8 cellular contexts compared by ENCODE assay signal in the genomic region with DNA sequence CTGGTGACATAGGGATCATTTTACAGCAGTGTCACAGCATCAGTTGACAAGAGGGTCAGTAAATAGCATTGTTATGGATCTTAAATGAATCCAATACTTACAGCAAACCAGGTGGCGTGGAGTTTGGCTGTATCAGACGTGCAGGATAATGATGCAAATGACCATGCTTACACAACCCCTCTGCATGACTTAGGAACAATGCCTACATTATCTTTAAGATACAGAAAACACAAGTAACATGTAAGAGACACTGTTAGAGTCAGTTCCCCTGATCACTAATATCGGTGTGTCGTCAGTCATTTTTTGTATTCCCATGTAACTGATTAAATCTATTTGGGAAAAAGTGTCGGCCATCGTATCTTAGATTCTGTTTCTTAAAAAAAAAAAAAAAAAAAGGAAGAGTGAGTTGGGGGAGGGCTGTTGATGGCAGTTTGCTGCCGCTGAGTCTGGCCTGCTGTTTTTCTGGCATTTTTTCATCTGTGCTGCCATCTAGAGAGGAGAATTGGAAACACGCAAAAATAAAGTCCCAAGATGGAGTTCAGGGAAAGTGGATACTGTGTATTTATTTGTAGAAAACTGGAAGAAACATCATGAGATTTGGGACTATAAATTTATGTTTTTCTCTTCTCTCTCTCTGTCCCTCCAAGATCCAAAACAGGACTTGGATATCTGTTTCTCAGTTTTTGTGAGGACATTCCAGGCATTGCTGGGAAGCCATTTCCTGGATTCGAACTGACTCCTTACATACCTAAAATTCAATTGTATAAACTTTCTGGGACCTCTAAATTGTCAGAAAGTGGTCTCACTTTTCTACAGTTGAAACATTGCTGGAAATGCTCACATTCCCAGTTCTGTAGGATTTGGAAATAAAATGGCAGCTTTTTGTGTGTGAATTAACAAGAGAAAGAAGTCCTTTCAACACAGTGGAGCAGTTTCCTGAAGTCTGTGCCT.
A peak's percentile ranks its signal among the peaks of the same experiment; 100 is the strongest.
DNase-seq lines count a peak whose midpoint lies in the region; ATAC-seq, FAIRE-seq and TF ChIP-seq lines count a peak whose summit lies in the region.

No MANE protein-coding gene starts in this region.

- POLR2A ChIA-PET in Caco-2 (lab: Charles Lee), result interaction anchor here (0.6 to 1.7 kb wide), 2 partner anchors 68 to 151 kb away, joined by 3 read pairs; a partner anchor contains a TSS
- POLR2A ChIA-PET in activated CD4-positive, alpha-beta memory T cell treated with anti-CD3 and anti-CD28 coated beads for 36 hours (lab: Charles Lee), result interaction anchor here (0.9 to 1.2 kb wide), 2 partner anchors 68 to 167 kb away, joined by 3 to 5 read pairs; a partner anchor contains a TSS

- H3K4me1 ChIP-seq in Caco-2, result peaks cover 35% of the 10 kb centered on the region
- H3K4me1 ChIP-seq in aorta (ENCODE audit: control insufficient read depth in 1 of 2, insufficient read depth in 2 of 2, low read length in 2 of 2), result no peaks in the 10 kb centered on the region

- CTCF ChIA-PET in Caco-2 (lab: Charles Lee), result interaction anchor here (2.3 kb wide), 1 partner anchor 167 kb away, joined by 14 read pairs; no protein-coding TSS in a partner anchor
- CTCF ChIA-PET in activated CD4-positive, alpha-beta memory T cell treated with anti-CD3 and anti-CD28 coated beads for 36 hours (lab: Charles Lee), result interaction anchor here (0.6 to 5.1 kb wide), 17 partner anchors 13 to 391 kb away, joined by 3 to 111 read pairs (median 9); a partner anchor contains a TSS

- 20 to 26% methylated on average over 9 of the region's 9 CpGs for WGBS in aorta, 2 donors

- H3K9me3 ChIP-seq in Caco-2 (no peaks in the 10 kb centered on the region), aorta (ENCODE audit: control insufficient read depth, low read length) (no peaks in the 10 kb centered on the region)

- peak; percentile 63 to 74 for DNase-seq in Caco-2
- DNase-seq in GM19239 (ENCODE audit: insufficient read length, low spot score), result peak; percentile 24
- DNase-seq in NCI-H510A treated with DMSO at 0.1 percent for 48 hours (lab: John Stamatoyannopoulos, UW), result peak; percentile 64
- DNase-seq in activated CD4-positive, alpha-beta memory T cell treated with anti-CD3 and anti-CD28 coated beads for 36 hours, result peak; percentile 37
- peak; percentile 90 for DNase-seq in fibroblast of pulmonary artery (ENCODE audit: low read depth)
- DNase-seq in natural killer cell, result no peak
- DNase-seq in aorta, result peak in 1 of 2 donors; percentile 55

- H3K4me3 Mint-ChIP-seq in Caco-2 (ENCODE audit: unreplicated experiment) (no peak overlapping the region), natural killer cell (no peak overlapping the region)
- H3K4me3 Mint-ChIP-seq in activated CD4-positive, alpha-beta memory T cell treated with anti-CD3 and anti-CD28 coated beads for 36 hours, result no peak overlapping the region

- peaks cover 5% of the 10 kb centered on the region for H3K36me3 Mint-ChIP-seq in Caco-2 (ENCODE audit: insufficient read depth, unreplicated experiment)
- no peaks in the 10 kb centered on the region for H3K36me3 Mint-ChIP-seq in activated CD4-positive, alpha-beta memory T cell treated with anti-CD3 and anti-CD28 coated beads for 36 hours
- H3K36me3 Mint-ChIP-seq in natural killer cell, result no peaks in the 10 kb centered on the region

- ATAC-seq in HG03432 (IDR thresholded peaks at IDR 0.05; ENCODE audit: unreplicated experiment) (peak; percentile 86), natural killer cell (peak; percentile 85 to 89 (median 89)), aorta (ENCODE audit: low FRiP score) (peak; percentile 94)

- H3K9me3 Mint-ChIP-seq in Caco-2 (ENCODE audit: unreplicated experiment) (no peaks in the 10 kb centered on the region), natural killer cell (no peaks in the 10 kb centered on the region)
- no peaks in the 10 kb centered on the region for H3K9me3 Mint-ChIP-seq in activated CD4-positive, alpha-beta memory T cell treated with anti-CD3 and anti-CD28 coated beads for 36 hours

- 0 out of 2 replicates have a peak, but pooled peaks cover 2% of the 10 kb centered on the region for H3K36me3 ChIP-seq in Caco-2 (ENCODE audit: control insufficient read depth, insufficient read depth, low read length)
- H3K36me3 ChIP-seq in aorta (ENCODE audit: control insufficient read depth in 1 of 2, insufficient read depth in 2 of 2, low read length in 1 of 2), result no peaks in the 10 kb centered on the region

- peak overlapping the region in 1 of 2 donors; percentile 48 for H3K27ac ChIP-seq in aorta (ENCODE audit: low read depth in 1 of 2, low read length in 2 of 2)

- intact Hi-C loops in Caco-2 (cut with micrococcal nuclease; ENCODE audit: unreplicated experiment), result loop anchor here (1.0 to 2.0 kb wide), 3 partner anchors 69 to 168 kb away; no protein-coding TSS in a partner anchor
- intact Hi-C loops in activated CD4-positive, alpha-beta memory T cell treated with anti-CD3 and anti-CD28 coated beads for 36 hours (cut with micrococcal nuclease), result loop anchor here (1.0 to 5.0 kb wide), 4 partner anchors 22 to 285 kb away; a partner anchor contains a TSS
- intact Hi-C loops in natural killer cell (cut with micrococcal nuclease), result loop anchor here (1.0 kb wide), 1 partner anchor 168 kb away; no protein-coding TSS in a partner anchor
- intact Hi-C loops in aorta (cut with DNase I), result loop anchor here (1.0 to 10.0 kb wide), 7 partner anchors 35 to 432 kb away; no protein-coding TSS in a partner anchor

- BruUV-seq in Caco-2 (replicated peaks; lab: Mats Ljungman, UMichigan), result no TSS peak

- TF ChIP-seq CTCF in Caco-2 (IDR thresholded peaks at IDR 0.05; ENCODE audit: insufficient read depth in 1 of 2, low read depth in 1 of 2, low read length in 1 of 2, severe bottlenecking in 1 of 2, unreplicated experiment in 1 of 2) (peak; percentile 66 to 69), fibroblast of pulmonary artery (IDR thresholded peaks at IDR 0.05; ENCODE audit: low read length, missing control alignments) (peak; percentile 66), natural killer cell (IDR thresholded peaks at IDR 0.05) (peak; percentile 70)

- H3K27ac Mint-ChIP-seq in Caco-2 (ENCODE audit: unreplicated experiment) (peak overlapping the region; percentile 26), natural killer cell (peak overlapping the region in 1 of 2 donors; percentile 62)
- no peak overlapping the region for H3K27ac Mint-ChIP-seq in activated CD4-positive, alpha-beta memory T cell treated with anti-CD3 and anti-CD28 coated beads for 36 hours

- peak; percentile 89 for FAIRE-seq in GM19239 (lab: Jason Lieb, UNC)

- H3K4me3 ChIP-seq in Caco-2 (ENCODE audit: low read depth, low read length) (no peak overlapping the region), fibroblast of pulmonary artery (replicated peaks; ENCODE audit: low read depth, low read length) (peak overlapping the region; percentile 11), aorta (ENCODE audit: low read length in 2 of 2) (no peak overlapping the region)

- no peaks in the 10 kb centered on the region for H3K27me3 Mint-ChIP-seq in Caco-2 (ENCODE audit: insufficient read depth, unreplicated experiment)
- H3K27me3 Mint-ChIP-seq in activated CD4-positive, alpha-beta memory T cell treated with anti-CD3 and anti-CD28 coated beads for 36 hours, result no peaks in the 10 kb centered on the region
- no peaks in the 10 kb centered on the region for H3K27me3 Mint-ChIP-seq in natural killer cell (ENCODE audit: low read depth in 2 of 2)

- no peaks in the 10 kb centered on the region for H3K27me3 ChIP-seq in Caco-2 (replicated peaks; ENCODE audit: control insufficient read depth, insufficient read depth, low read length)
- H3K27me3 ChIP-seq in aorta (ENCODE audit: control insufficient read depth in 1 of 2, insufficient read depth in 2 of 2, low read length in 1 of 2), result no peaks in the 10 kb centered on the region

- H3K4me1 Mint-ChIP-seq in Caco-2 (ENCODE audit: low read depth, unreplicated experiment) (peaks cover 19% of the 10 kb centered on the region), natural killer cell (peaks cover 0 to 8% of the 10 kb centered on the region in 2 donors)
- peaks cover 5% of the 10 kb centered on the region for H3K4me1 Mint-ChIP-seq in activated CD4-positive, alpha-beta memory T cell treated with anti-CD3 and anti-CD28 coated beads for 36 hours (ENCODE audit: low read depth)
